Comparison of ENCODE assay signal across 10 cellular contexts in genomic region chr18:47912343-47912742, GRCh38. TPM values are rescaled to one million over a fixed set of nuclear protein-coding genes. Genes with fewer than 3 reads are reported as not detected.
DNase-seq lines count a peak whose midpoint lies in the region; ATAC-seq, FAIRE-seq and TF ChIP-seq lines count a peak whose summit lies in the region.
"Had no signal": no experiment of that assay in that cellular context is flagged by ENCODE, and none has a peak within 500 bp of the region (broad histone marks: within the 10 kb centered on the region; RNA-seq: fewer than 3 reads in every experiment).

No MANE protein-coding gene starts in this region.

- no TSS peak for BruUV-seq in GM12878 (replicated peaks; lab: Mats Ljungman, UMichigan)

- no peak for TF ChIP-seq RAD21 in GM12878 (IDR thresholded peaks at IDR 0.05; ENCODE audit: insufficient read depth, low read depth, low read length)

- H3K79me2 ChIP-seq in GM12878 (ENCODE audit: control insufficient read depth, insufficient read depth, low read length) = peaks cover 86% of the 10 kb centered on the region

- H3K9ac ChIP-seq in GM12878 (ENCODE audit: control insufficient read depth, insufficient read depth, low read length) = no peak overlapping the region

- H3K27me3 ChIP-seq in GM12878 (replicated peaks in 1 of 2; ENCODE audit: control insufficient read depth in 2 of 2, insufficient read depth in 2 of 2, low read length in 1 of 2) = no peaks in the 10 kb centered on the region

- peaks cover 10% of the 10 kb centered on the region for H3K4me1 ChIP-seq in GM12878 (ENCODE audit: control insufficient read depth, insufficient read depth, low read length)

- TF ChIP-seq POLR2A in GM12878 (IDR thresholded peaks at IDR 0.05; ENCODE audit: low read depth, low read length) = no peak

- H3K9me3 ChIP-seq in GM12878 (replicated peaks; ENCODE audit: control insufficient read depth, insufficient read depth, low read length) = no peaks in the 10 kb centered on the region; the same call in 2 of the 3 replicates

- H4K20me1 ChIP-seq in GM12878 (ENCODE audit: control insufficient read depth, insufficient read depth) = no peaks in the 10 kb centered on the region; the same call in 1 of the 2 replicates

- no peak for TF ChIP-seq CTCF in GM12878 (IDR thresholded peaks at IDR 0.05 in 2 of 3, conservative IDR thresholded peaks at IDR 0.05 in 1 of 3; ENCODE audit: control insufficient read depth in 2 of 3, extremely low read depth in 1 of 3, insufficient read depth in 1 of 3, low read depth in 3 of 3, low read length in 3 of 3)

- DNase-seq in activated CD4-positive, CD25-positive, alpha-beta regulatory T cell (lab: John Stamatoyannopoulos, UW) = no peak
- no peak for DNase-seq in GM12878 (ENCODE audit: low read depth, low spot score)
- peak; percentile 41 for DNase-seq in inferior parietal cortex (ENCODE audit: extremely low spot score)
- DNase-seq in stimulated activated naive CD8-positive, alpha-beta T cell treated with anti-CD3 and anti-CD28 coated beads, Interleukin-15, amount 100 ng/mL, for 72 hours = no peak
- DNase-seq in amniotic stem cell (lab: John Stamatoyannopoulos, UW) = no peak
- no peak for DNase-seq in dermis blood vessel endothelial cell
- DNase-seq: activated B cell treated with CpG ODN at 0.5 μM for 24 hours, NCI-H524 had no signal

- 95% methylated on average over 1 of the region's 1 CpG for WGBS in GM12878 (ENCODE audit: insufficient coverage, insufficient replicate concordance, low lambda C conversion rate, missing lambda C conversion rate)

- no peak overlapping the region for H2AFZ ChIP-seq in GM12878 (ENCODE audit: control insufficient read depth, low read depth, low read length)

- SMC1A ChIA-PET in GM12878 (lab: Charles Lee; ENCODE audit: uncharacterized antibody, unreplicated experiment) = interaction anchor here (1.6 to 3.5 kb wide), 3 partner anchors 9 to 14 kb away, joined by 5 to 15 read pairs (median 7); no protein-coding TSS in a partner anchor

- in situ Hi-C loops in GM12878 (cut with MboI) = no loop called here

- no peaks in the 10 kb centered on the region for H3K27me3 Mint-ChIP-seq in stimulated activated naive CD8-positive, alpha-beta T cell treated with anti-CD3 and anti-CD28 coated beads, Interleukin-15, amount 100 ng/mL, for 72 hours
- H3K27me3 Mint-ChIP-seq: activated B cell treated with CpG ODN at 0.5 μM for 24 hours had no signal

- H3K4me3 Mint-ChIP-seq in stimulated activated naive CD8-positive, alpha-beta T cell treated with anti-CD3 and anti-CD28 coated beads, Interleukin-15, amount 100 ng/mL, for 72 hours = peak overlapping the region; percentile 2 to 42
- H3K4me3 Mint-ChIP-seq: activated B cell treated with CpG ODN at 0.5 μM for 24 hours had no signal

- peaks cover 85% of the 10 kb centered on the region for H3K4me1 Mint-ChIP-seq in stimulated activated naive CD8-positive, alpha-beta T cell treated with anti-CD3 and anti-CD28 coated beads, Interleukin-15, amount 100 ng/mL, for 72 hours

- intact Hi-C loops in GM12878 (cut with micrococcal nuclease; ENCODE audit: unreplicated experiment) = no loop called here

- H3K27ac Mint-ChIP-seq in stimulated activated naive CD8-positive, alpha-beta T cell treated with anti-CD3 and anti-CD28 coated beads, Interleukin-15, amount 100 ng/mL, for 72 hours = peak overlapping the region; percentile 82 to 92
- H3K27ac Mint-ChIP-seq: activated B cell treated with CpG ODN at 0.5 μM for 24 hours had no signal

- ATAC-seq in activated CD4-positive, CD25-positive, alpha-beta regulatory T cell treated with anti-CD3 and anti-CD28 coated beads, Interleukin-2, amount 50 U/mL, for 24 hours = peak; percentile 56 to 60
- peak; percentile 74 for ATAC-seq in GM12878
- peak; percentile 83 for ATAC-seq in stimulated activated naive CD8-positive, alpha-beta T cell treated with anti-CD3 and anti-CD28 coated beads, Interleukin-15, amount 100 ng/mL, for 72 hours
- no peak for ATAC-seq in GM21576 (IDR thresholded peaks at IDR 0.05; ENCODE audit: unreplicated experiment)

- H3K36me3 ChIP-seq in GM12878 (ENCODE audit: control insufficient read depth in 2 of 2, insufficient read depth in 2 of 2, low read length in 1 of 2) = peaks cover 2 to 6% of the 10 kb centered on the region in 2 experiments; a peak in 2 of 4 replicates

- H3K9me3 Mint-ChIP-seq in stimulated activated naive CD8-positive, alpha-beta T cell treated with anti-CD3 and anti-CD28 coated beads, Interleukin-15, amount 100 ng/mL, for 72 hours = peaks cover under 1% of the 10 kb centered on the region in 2 donors
- H3K9me3 Mint-ChIP-seq: activated B cell treated with CpG ODN at 0.5 μM for 24 hours had no signal

- peak overlapping the region; percentile 20 for H3K27ac ChIP-seq in GM12878 (ENCODE audit: control insufficient read depth, insufficient read depth)

- no peak overlapping the region for H3K4me2 ChIP-seq in GM12878 (ENCODE audit: control insufficient read depth, insufficient read depth)

- CTCF ChIA-PET in GM12878 (lab: Yijun Ruan, JAX) = interaction anchor here (1.3 kb wide), 1 partner anchor 11 kb away, joined by 3 read pairs; no protein-coding TSS in a partner anchor

- FAIRE-seq in GM12878 (lab: Jason Lieb, UNC) = no peak

- no peak overlapping the region for H3K4me3 ChIP-seq in GM12878

- TF ChIP-seq EP300 in GM12878 (IDR thresholded peaks at IDR 0.05; ENCODE audit: borderline replicate concordance in 1 of 2, control insufficient read depth in 1 of 2, low read depth in 2 of 2, low read length in 2 of 2) = no peak

- POLR2A ChIA-PET in GM12878 (lab: Charles Lee) = interaction anchor here (1.2 to 1.5 kb wide), 2 partner anchors 9 to 16 kb away, joined by 3 to 4 read pairs; no protein-coding TSS in a partner anchor

- RAD21 ChIA-PET in GM12878 (lab: Charles Lee; ENCODE audit: unreplicated experiment) = no interaction called here

TF ChIP-seq in GM12878, 131 proteins besides CTCF, POLR2A, EP300 and RAD21:
- TF ChIP-seq TCF3 (IDR thresholded peaks at IDR 0.05; ENCODE audit: borderline replicate concordance, insufficient read depth, low read depth, low read length) = no peak
- no peak for TF ChIP-seq HDAC2 (IDR thresholded peaks at IDR 0.05)
- TF ChIP-seq ESRRA (IDR thresholded peaks at IDR 0.05; ENCODE audit: low read length) = no peak
- no peak for TF ChIP-seq TAF1 (IDR thresholded peaks at IDR 0.05; ENCODE audit: borderline replicate concordance, low read depth, low read length)
- no peak for TF ChIP-seq RUNX3 (IDR thresholded peaks at IDR 0.05; ENCODE audit: low read length)
- no peak for TF ChIP-seq PKNOX1 (IDR thresholded peaks at IDR 0.05)
TF ChIP-seq in GM12878: peak in this region for 0.

RNA-seq across cellular contexts. Expression of gene SMAD2, which starts 18.1 kb away (rescaled TPM):
- 145 and 153 TPM in 2 replicates for total RNA-seq in GM12878 (2013; cell fraction: nucleolus; rRNA removed)
- total RNA-seq in GM12878 (2014; rRNA removed) = 46.4 and 60.1 TPM in 2 replicates
- total RNA-seq in GM12878 (2014; rRNA removed; fragmentation: Illumina TruSeq; extraction: Trizol) = 85.8 and 92.3 TPM in 2 replicates
- total RNA-seq in GM12878 (2021) = 99.2 and 103 TPM in 2 replicates
- 59.8 TPM for polyA plus RNA-seq in GM12878 (2011; ENCODE audit: low read depth)
- 111 and 133 TPM in 2 replicates for polyA plus RNA-seq in GM12878 (2011; rRNA removed)
- polyA plus RNA-seq in GM12878 (2011; cell fraction: cytosol; rRNA removed) = 61.8 and 102 TPM in 2 replicates
- polyA plus RNA-seq in GM12878 (2011; cell fraction: nucleus; rRNA removed) = 44.1 and 47.5 TPM in 2 replicates
- 69.3 and 85.8 TPM in 2 replicates for polyA plus RNA-seq in GM12878 (2012)
- polyA plus RNA-seq in GM12878 (2014; fragmentation: Illumina TruSeq; extraction: Trizol) = 93.1 and 106 TPM in 2 replicates
- polyA plus RNA-seq in GM12878 (2014; fragmentation: Nextera tagmentation; extraction: Ambion mirVana) = 10 to 100 TPM; 28.8 to 29.5 TPM
- polyA plus RNA-seq in GM12878 (2014; rRNA removed) = 42.8 and 51.2 TPM in 2 replicates
- 10 to 100 TPM; 63.1 to 68.4 TPM for polyA plus RNA-seq in GM12878 (2016; fragmentation: Nextera tagmentation; extraction: Ambion mirVana)
- 108 and 197 TPM in 2 replicates for polyA minus RNA-seq in GM12878 (2011; rRNA and poly(A)+ RNA removed)
- polyA minus RNA-seq in GM12878 (2011; cell fraction: cytosol; rRNA and poly(A)+ RNA removed) = 49.2 and 60.1 TPM in 2 replicates
- polyA minus RNA-seq in GM12878 (2011; cell fraction: nucleus; rRNA and poly(A)+ RNA removed) = 28.9 and 48.3 TPM in 2 replicates
- 118 and 171 TPM in 2 replicates for total RNA-seq in dermis blood vessel endothelial cell
